ENCODE assay signal across 3 cellular contexts in genomic region chr6:141457984-141458383, GRCh38.
DNase-seq lines count a peak whose midpoint lies in the region; ATAC-seq, FAIRE-seq and TF ChIP-seq lines count a peak whose summit lies in the region.
"Not testable (repeated sequence)": the region's sequence is repeated elsewhere in the genome, so short reads cannot be mapped to it uniquely, and the experiment has no call there.

No MANE protein-coding gene starts in this region.

- H3K4ac ChIP-seq in H1 (replicated peaks; ENCODE audit: insufficient read length, low read depth, low read length), result not testable (repeated sequence)

- H4K91ac ChIP-seq in H1 (replicated peaks; ENCODE audit: insufficient read length, low read length), result not testable (repeated sequence)

- not testable (repeated sequence) for H4K20me1 ChIP-seq in H1 (replicated peaks in 1 of 2; ENCODE audit: control insufficient read depth in 1 of 2, insufficient read depth in 2 of 2, low read length in 2 of 2); HepG2 (ENCODE audit: insufficient read depth, low read length)

- not testable (repeated sequence) for BruUV-seq in HepG2 (replicated peaks; lab: Mats Ljungman, UMichigan)

- not testable (repeated sequence) for H4K8ac ChIP-seq in H1 (ENCODE audit: extremely low read depth, insufficient read depth, low read length)

- H2BK15ac ChIP-seq in H1 (ENCODE audit: low read length), result not testable (repeated sequence)

- DNase-seq in H1 (ENCODE audit: low read depth in 1 of 2, low spot score in 2 of 2); HepG2 (ENCODE audit: low spot score): not testable (repeated sequence)

- H3K14ac ChIP-seq in H1 (ENCODE audit: insufficient read length), result not testable (repeated sequence)

- H3K4me3 ChIP-seq in HEK293 (ENCODE audit: low read depth, low read length); H1 (ENCODE audit: extremely low read depth in 1 of 4, insufficient read depth in 2 of 4, low read depth in 3 of 4, low read length in 4 of 4); HepG2 (replicated peaks in 1 of 3; ENCODE audit: insufficient read depth in 1 of 3, low read depth in 2 of 3, low read length in 3 of 3): not testable (repeated sequence)

- H3K23ac ChIP-seq in H1 (ENCODE audit: insufficient read length), result not testable (repeated sequence)

- 0 out of 2 replicates have a peak overlapping the region, but pooled peaks have one; percentile 39 for H2BK12ac ChIP-seq in H1 (ENCODE audit: low read depth, low read length)

- not testable (repeated sequence) for H2BK20ac ChIP-seq in H1 (ENCODE audit: low read length)

- not testable (repeated sequence) for H2BK120ac ChIP-seq in H1 (replicated peaks; ENCODE audit: low read depth, low read length)

- H4K5ac ChIP-seq in H1 (ENCODE audit: insufficient read length, low read depth, low read length), result not testable (repeated sequence)

- not testable (repeated sequence) for H3K56ac ChIP-seq in H1 (replicated peaks; ENCODE audit: insufficient read length, low read depth, low read length)

- ATAC-seq in HepG2, result not testable (repeated sequence)

- H3K79me1 ChIP-seq in H1 (ENCODE audit: low read depth, low read length), result not testable (repeated sequence)

- H3K9ac ChIP-seq in H1 (replicated peaks in 1 of 4; ENCODE audit: extremely low read depth in 1 of 4, low read depth in 3 of 4, low read length in 3 of 4); HepG2 (ENCODE audit: insufficient read depth, low read depth, low read length): not testable (repeated sequence)

- not testable (repeated sequence) for H3K9me3 ChIP-seq in HEK293 (ENCODE audit: control insufficient read depth, insufficient read depth, low read depth, low read length); H1 (ENCODE audit: insufficient read depth in 2 of 2, low read depth in 1 of 2, low read length in 1 of 2); HepG2 (ENCODE audit: low read length)

- not testable (repeated sequence) for H3K27ac ChIP-seq in HEK293 (ENCODE audit: extremely low read depth, low read depth, low read length); H1 (ENCODE audit: low read depth, low read length); HepG2 (ENCODE audit: extremely low read length, insufficient read depth, low read length)

- not testable (repeated sequence) for H3K79me2 ChIP-seq in H1 (ENCODE audit: control insufficient read depth in 1 of 2, insufficient read depth in 2 of 2, low read length in 2 of 2); HepG2 (ENCODE audit: insufficient read depth, low read length)

- H3K4me2 ChIP-seq in H1 (ENCODE audit: insufficient read depth in 1 of 2, low read depth in 2 of 2, low read length in 2 of 2); HepG2 (ENCODE audit: low read depth, low read length): not testable (repeated sequence)

- H2BK5ac ChIP-seq in H1 (ENCODE audit: low read depth, low read length), result not testable (repeated sequence)

- H3K18ac ChIP-seq in H1 (ENCODE audit: extremely low read depth, low read length), result not testable (repeated sequence)

- not testable (repeated sequence) for H3K23me2 ChIP-seq in H1 (ENCODE audit: low read depth, low read length)

- H3K4me1 ChIP-seq in HEK293 (ENCODE audit: control insufficient read depth, insufficient read depth, low read length); H1 (replicated peaks in 1 of 4; ENCODE audit: control insufficient read depth in 3 of 4, insufficient read depth in 4 of 4, low read length in 3 of 4); HepG2 (ENCODE audit: insufficient read depth, low read length): not testable (repeated sequence)

- not testable (repeated sequence) for TF ChIP-seq RAD21 in H1 (IDR thresholded peaks at IDR 0.05 in 1 of 2, conservative IDR thresholded peaks at IDR 0.05 in 1 of 2; ENCODE audit: low read depth in 2 of 2, low read length in 2 of 2); HepG2 (CRISPR knock-in tag; IDR thresholded peaks at IDR 0.05)

- 90% methylated on average over 5 of the region's 5 CpGs; no CpG with 5 or more reads in 1 of the 2 experiments for WGBS in H1 (ENCODE audit: extremely low coverage in 1 of 2, insufficient coverage in 1 of 2, insufficient read length in 1 of 2, insufficient replicate concordance in 2 of 2, low coverage in 1 of 2, low lambda C conversion rate in 2 of 2, missing lambda C conversion rate in 1 of 2), 2 experiments
- WGBS in HepG2 (ENCODE audit: low lambda C conversion rate), result 15% methylated on average over 5 of the region's 5 CpGs

- H2AK5ac ChIP-seq in H1 (ENCODE audit: low read depth, low read length), result not testable (repeated sequence)

- FAIRE-seq in H1 (lab: Jason Lieb, UNC); HepG2 (lab: Jason Lieb, UNC): not testable (repeated sequence)

- not testable (repeated sequence) for TF ChIP-seq POLR2A in H1 (IDR thresholded peaks at IDR 0.05; ENCODE audit: control extremely low read depth in 1 of 2, low read depth in 2 of 2, low read length in 2 of 2); HepG2 (IDR thresholded peaks at IDR 0.05; ENCODE audit: insufficient read depth in 1 of 2, low read depth in 2 of 2, low read length in 2 of 2)

- intact Hi-C loops in HepG2 (cut with micrococcal nuclease; ENCODE audit: unreplicated experiment), result not testable (repeated sequence)

- in situ Hi-C loops in HepG2 (cut with HindIII; ENCODE audit: extremely low pct_ligation_motif_present, low pct_unique_long_range_greater_than_20kb), result not testable (repeated sequence)

- TF ChIP-seq CTCF in HEK293 (tag by site-specific recombination; IDR thresholded peaks at IDR 0.05); H1 (IDR thresholded peaks at IDR 0.05; ENCODE audit: control extremely low read depth in 1 of 3, insufficient read depth in 1 of 3, low read depth in 1 of 3, low read length in 3 of 3); HepG2 (CRISPR knock-in tag; IDR thresholded peaks at IDR 0.05): not testable (repeated sequence)

- CTCF ChIA-PET in HEK293 (lab: Yijun Ruan, JAX), result interaction anchor here (0.6 kb wide), 1 partner anchor 1834 kb away, joined by 3 read pairs; no protein-coding TSS in a partner anchor
- CTCF ChIA-PET in H1 (lab: Charles Lee; ENCODE audit: partially characterized antibody); HepG2 (lab: Yijun Ruan, JAX; ENCODE audit: low intra/inter-chr PET ratio, low total read pairs): not testable (repeated sequence)

- not testable (repeated sequence) for TF ChIP-seq EP300 in H1 (IDR thresholded peaks at IDR 0.05; ENCODE audit: borderline replicate concordance in 1 of 2, low read depth in 2 of 2, low read length in 2 of 2); HepG2 (IDR thresholded peaks at IDR 0.05; ENCODE audit: low read depth in 2 of 2, low read length in 2 of 2); HepG2 (CRISPR knock-in tag; IDR thresholded peaks at IDR 0.05; ENCODE audit: borderline replicate concordance)

- not testable (repeated sequence) for H3K27me3 ChIP-seq in H1 (replicated peaks in 1 of 4; ENCODE audit: control insufficient read depth in 3 of 4, extremely low read depth in 1 of 4, insufficient read depth in 3 of 4, low read length in 3 of 4); HepG2 (ENCODE audit: control insufficient read depth in 1 of 2, insufficient read depth in 2 of 2, low read length in 2 of 2)

- POLR2A ChIA-PET in HEK293 (lab: Yijun Ruan, JAX); H1 (lab: Charles Lee; ENCODE audit: partially characterized antibody); HepG2 (lab: Yijun Ruan, JAX): not testable (repeated sequence)

- H3K36me3 ChIP-seq in HEK293 (ENCODE audit: control insufficient read depth in 2 of 2, insufficient read depth in 1 of 2, low read length in 2 of 2); H1 (ENCODE audit: control insufficient read depth in 2 of 4, insufficient read depth in 4 of 4, low read length in 3 of 4); HepG2 (replicated peaks in 1 of 2; ENCODE audit: control insufficient read depth in 1 of 2, insufficient read depth in 2 of 2, low read length in 2 of 2): not testable (repeated sequence)

- not testable (repeated sequence) for H2AFZ ChIP-seq in H1 (ENCODE audit: low read length); HepG2 (ENCODE audit: low read length)

TF ChIP-seq in HepG2, 621 proteins besides CTCF, POLR2A, EP300 and RAD21:
- peak; percentile 94 for TF ChIP-seq ATF7 (IDR thresholded peaks at IDR 0.05)
- not testable (repeated sequence) for TF ChIP-seq ATF7, CREB1 (CRISPR knock-in tag; IDR thresholded peaks at IDR 0.05)
- TF ChIP-seq CREB1 (IDR thresholded peaks at IDR 0.05), result peak; percentile 91
